2 cellular contexts compared by ENCODE assay signal in genomic region chr1:64893921-64894320, GRCh38.
TF ChIP-seq lines count a peak whose summit lies in the region.

No MANE protein-coding gene starts in this region.

TF ChIP-seq in IMR-90, 13 proteins besides CTCF, POLR2A, EP300 and RAD21:
- TF ChIP-seq RCOR1 (IDR thresholded peaks at IDR 0.05; ENCODE audit: insufficient replicate concordance, low read length) = no peak
- no peak for TF ChIP-seq BHLHE40 (IDR thresholded peaks at IDR 0.05; ENCODE audit: low read depth, low read length)

TF ChIP-seq in H1, 55 proteins besides CTCF, POLR2A, EP300 and RAD21:
- TF ChIP-seq CTBP2 (IDR thresholded peaks at IDR 0.05; ENCODE audit: borderline replicate concordance, insufficient read depth, insufficient read length, low read length) (no peak), SIRT6 (IDR thresholded peaks at IDR 0.05; ENCODE audit: low read length) (no peak), RFX5 (IDR thresholded peaks at IDR 0.05; ENCODE audit: borderline replicate concordance, low read depth, low read length) (no peak), KDM4A (IDR thresholded peaks at IDR 0.05; ENCODE audit: low read depth, low read length, severe bottlenecking) (no peak), JUN (IDR thresholded peaks at IDR 0.05; ENCODE audit: low read depth, low read length) (no peak), BRCA1 (IDR thresholded peaks at IDR 0.05; ENCODE audit: low read depth, low read length) (no peak)
- TF ChIP-seq, protein P1, sequence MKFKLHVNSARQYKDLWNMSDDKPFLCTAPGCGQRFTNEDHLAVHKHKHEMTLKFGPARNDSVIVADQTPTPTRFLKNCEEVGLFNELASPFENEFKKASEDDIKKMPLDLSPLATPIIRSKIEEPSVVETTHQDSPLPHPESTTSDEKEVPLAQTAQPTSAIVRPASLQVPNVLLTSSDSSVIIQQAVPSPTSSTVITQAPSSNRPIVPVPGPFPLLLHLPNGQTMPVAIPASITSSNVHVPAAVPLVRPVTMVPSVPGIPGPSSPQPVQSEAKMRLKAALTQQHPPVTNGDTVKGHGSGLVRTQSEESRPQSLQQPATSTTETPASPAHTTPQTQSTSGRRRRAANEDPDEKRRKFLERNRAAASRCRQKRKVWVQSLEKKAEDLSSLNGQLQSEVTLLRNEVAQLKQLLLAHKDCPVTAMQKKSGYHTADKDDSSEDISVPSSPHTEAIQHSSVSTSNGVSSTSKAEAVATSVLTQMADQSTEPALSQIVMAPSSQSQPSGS (IDR thresholded peaks at IDR 0.05; ENCODE audit: low read length) = no peak
